In genomic region chr18:21702602-21703001, GRCh38 we compare ENCODE assay signal across 10 cellular contexts. TPM values are rescaled to one million over a fixed set of nuclear protein-coding genes. Genes with fewer than 3 reads are reported as not detected.
DNase-seq lines count a peak whose midpoint lies in the region; ATAC-seq and TF ChIP-seq lines count a peak whose summit lies in the region.
"Had no signal": no experiment of that assay in that cellular context is flagged by ENCODE, and none has a peak within 500 bp of the region (broad histone marks: within the 10 kb centered on the region; RNA-seq: fewer than 3 reads in every experiment).

No MANE protein-coding gene starts in this region.

- H3K27ac Mint-ChIP-seq in CD4-positive, alpha-beta T cell = peak overlapping the region; percentile 96
- H3K27ac Mint-ChIP-seq in activated naive CD8-positive, alpha-beta T cell treated with anti-CD3 and anti-CD28 coated beads, Interleukin-2, amount 50 U/mL, for 24 hours = no peak overlapping the region

- H3K4me1 ChIP-seq in HUES6 (ENCODE audit: control insufficient read depth, insufficient read depth, low read length) = 0 out of 2 replicates have a peak, but pooled peaks cover 3% of the 10 kb centered on the region
- H3K4me1 ChIP-seq in mucosa of rectum (ENCODE audit: control insufficient read depth in 2 of 2, insufficient read depth in 2 of 2, low read length in 2 of 2) = peaks cover 9 to 15% of the 10 kb centered on the region in 2 donors
- peaks cover 0 to 17% of the 10 kb centered on the region in 2 donors for H3K4me1 ChIP-seq in right atrium auricular region

- intact Hi-C loops in CD4-positive, alpha-beta T cell (cut with DNase I, micrococcal nuclease) = loop anchor here (2.0 to 10.0 kb wide), 4 partner anchors 16 to 102 kb away; partner anchors contain the start of gene SNRPD1 (in 1 of the 2)

- CTCF ChIA-PET in CD4-positive, alpha-beta T cell (lab: Charles Lee) = interaction anchor here (3.1 kb wide), 1 partner anchor 102 kb away, joined by 17 read pairs; the partner anchor contains the start of gene ESCO1

- no peaks in the 10 kb centered on the region for H3K27me3 Mint-ChIP-seq in CD4-positive, alpha-beta T cell
- no peaks in the 10 kb centered on the region for H3K27me3 Mint-ChIP-seq in activated naive CD8-positive, alpha-beta T cell treated with anti-CD3 and anti-CD28 coated beads, Interleukin-2, amount 50 U/mL, for 24 hours
- H3K27me3 Mint-ChIP-seq: stimulated activated memory B cell treated with anti-CD40 and anti-IgM and Interleukin-4, amounts not matched to agents 10 μg/mL and 1 μg/mL and 100 μg/mL, for 72 hours had no signal

- H3K27ac ChIP-seq in CD4-positive, alpha-beta T cell (ENCODE audit: low read depth, low read length) = no peak overlapping the region
- no peak overlapping the region for H3K27ac ChIP-seq in HUES6 (ENCODE audit: low read depth, low read length)
- H3K27ac ChIP-seq in mucosa of rectum (ENCODE audit: low read depth in 2 of 2, low read length in 2 of 2) = no peak overlapping the region
- no peak overlapping the region for H3K27ac ChIP-seq in right atrium auricular region

- POLR2A ChIA-PET in CD4-positive, alpha-beta T cell (lab: Charles Lee) = interaction anchor here (2.5 to 3.1 kb wide), 4 partner anchors 20 to 102 kb away, joined by 13 to 64 read pairs (median 55); partner anchors contain the start of genes ESCO1, MIB1 and SNRPD1

- no peak for ATAC-seq in CD4-positive, alpha-beta T cell (ENCODE audit: poor library complexity)
- no peak for ATAC-seq in activated naive CD8-positive, alpha-beta T cell treated with anti-CD3 and anti-CD28 coated beads, Interleukin-2, amount 50 U/mL, for 24 hours
- no peak for ATAC-seq in GM21786 (IDR thresholded peaks at IDR 0.05; ENCODE audit: unreplicated experiment)
- ATAC-seq: stimulated activated memory B cell treated with anti-CD40 and anti-IgM and Interleukin-4, amounts not matched to agents 10 μg/mL and 1 μg/mL and 100 μg/mL, for 72 hours had no signal

- H3K27me3 ChIP-seq in CD4-positive, alpha-beta T cell (ENCODE audit: control insufficient read depth, insufficient read depth, low read length) = no peaks in the 10 kb centered on the region
- H3K27me3 ChIP-seq in HUES6 (ENCODE audit: control insufficient read depth, insufficient read depth, low read length) (no peaks in the 10 kb centered on the region), mucosa of rectum (ENCODE audit: control insufficient read depth in 2 of 2, insufficient read depth in 2 of 2, low read length in 2 of 2) (no peaks in the 10 kb centered on the region), right atrium auricular region (no peaks in the 10 kb centered on the region)

- peaks cover 27% of the 10 kb centered on the region for H3K4me1 Mint-ChIP-seq in CD4-positive, alpha-beta T cell (ENCODE audit: low read depth)
- peaks cover 14% of the 10 kb centered on the region for H3K4me1 Mint-ChIP-seq in activated naive CD8-positive, alpha-beta T cell treated with anti-CD3 and anti-CD28 coated beads, Interleukin-2, amount 50 U/mL, for 24 hours

- no peak for DNase-seq in CD4-positive, alpha-beta T cell
- DNase-seq in activated naive CD8-positive, alpha-beta T cell treated with anti-CD3 and anti-CD28 coated beads, Interleukin-2, amount 50 U/mL, for 24 hours = no peak
- no peak for DNase-seq in right atrium auricular region (ENCODE audit: low spot score)
- DNase-seq in SIG-M5 (lab: John Stamatoyannopoulos, UW) = no peak
- no peak for DNase-seq in DMS 273 treated with DMSO at 0.1 percent for 48 hours (lab: John Stamatoyannopoulos, UW)
- DNase-seq: NCI-H1930 had no signal

- no peaks in the 10 kb centered on the region for H3K9me3 Mint-ChIP-seq in CD4-positive, alpha-beta T cell
- H3K9me3 Mint-ChIP-seq in activated naive CD8-positive, alpha-beta T cell treated with anti-CD3 and anti-CD28 coated beads, Interleukin-2, amount 50 U/mL, for 24 hours = no peaks in the 10 kb centered on the region
- H3K9me3 Mint-ChIP-seq: stimulated activated memory B cell treated with anti-CD40 and anti-IgM and Interleukin-4, amounts not matched to agents 10 μg/mL and 1 μg/mL and 100 μg/mL, for 72 hours had no signal

- H3K4me3 ChIP-seq in HUES6 (ENCODE audit: low read depth, low read length) (peak overlapping the region; percentile 77; the same call in 1 of the 2 replicates), mucosa of rectum (ENCODE audit: low read length in 2 of 2) (peak overlapping the region; percentile 88 to 94), right atrium auricular region (no peak overlapping the region)

- H3K36me3 Mint-ChIP-seq in CD4-positive, alpha-beta T cell (ENCODE audit: low read depth) = peaks cover 54% of the 10 kb centered on the region
- H3K36me3 Mint-ChIP-seq in activated naive CD8-positive, alpha-beta T cell treated with anti-CD3 and anti-CD28 coated beads, Interleukin-2, amount 50 U/mL, for 24 hours (ENCODE audit: low read depth) = peaks cover 19% of the 10 kb centered on the region

- peak overlapping the region; percentile 97 for H3K4me3 Mint-ChIP-seq in CD4-positive, alpha-beta T cell
- peak overlapping the region; percentile 92 for H3K4me3 Mint-ChIP-seq in activated naive CD8-positive, alpha-beta T cell treated with anti-CD3 and anti-CD28 coated beads, Interleukin-2, amount 50 U/mL, for 24 hours

- peaks cover 16% of the 10 kb centered on the region; the same call in 1 of the 2 replicates for H3K36me3 ChIP-seq in HUES6 (ENCODE audit: control insufficient read depth, insufficient read depth, low read length)
- peaks cover 13 to 14% of the 10 kb centered on the region in 2 donors for H3K36me3 ChIP-seq in mucosa of rectum (ENCODE audit: control insufficient read depth in 2 of 2, insufficient read depth in 2 of 2, low read length in 2 of 2)
- H3K36me3 ChIP-seq in right atrium auricular region = no peaks in the 10 kb centered on the region

- H3K9ac ChIP-seq in HUES6 (ENCODE audit: low read length) (no peak overlapping the region), mucosa of rectum (ENCODE audit: low read depth in 1 of 2, low read length in 2 of 2) (no peak overlapping the region)

- TF ChIP-seq CTCF in CD4-positive, alpha-beta T cell (IDR thresholded peaks at IDR 0.05) = no peak
- TF ChIP-seq CTCF in right atrium auricular region (IDR thresholded peaks at IDR 0.05) = no peak

- no peaks in the 10 kb centered on the region for H3K9me3 ChIP-seq in CD4-positive, alpha-beta T cell (ENCODE audit: control insufficient read depth, low read length)
- H3K9me3 ChIP-seq in HUES6 (ENCODE audit: control insufficient read depth, insufficient read depth, low read depth, low read length) = peaks cover 6% of the 10 kb centered on the region
- no peaks in the 10 kb centered on the region for H3K9me3 ChIP-seq in mucosa of rectum (ENCODE audit: control insufficient read depth in 2 of 2, low read length in 2 of 2)
- no peaks in the 10 kb centered on the region for H3K9me3 ChIP-seq in right atrium auricular region

RNA-seq across cellular contexts. Expression of gene ABHD3, which starts 2.0 kb away (rescaled TPM):
- 10 to 100 TPM; 24.1 to 25.4 TPM for total RNA-seq in CD4-positive, alpha-beta T cell
- total RNA-seq in right atrium auricular region = 1 to 10 TPM; 2.0 to 8.4 TPM

RNA-seq across cellular contexts. Expression of gene MIB1, which starts 38.0 kb away (rescaled TPM):
- 10 to 100 TPM; 13.6 to 15.3 TPM for total RNA-seq in CD4-positive, alpha-beta T cell
- total RNA-seq in right atrium auricular region = 10 to 100 TPM; 16.7 to 20.8 TPM

Comparison
In these comparisons a context has a peak if more than half of its experiments do, and no peak if none do; other contexts are left out.
1. H3K4me3 ChIP-seq: peak in HUES6 (single experiment) and mucosa of rectum (2 of 2); none in right atrium auricular region (0 of 2).